Comparison of ENCODE assay signal across 8 cellular contexts in genomic region chr22:49992921-49993648, GRCh38. TPM values are rescaled to one million over a fixed set of nuclear protein-coding genes. Genes with fewer than 3 reads are reported as not detected.
DNase-seq lines count a peak whose midpoint lies in the region; ATAC-seq and TF ChIP-seq lines count a peak whose summit lies in the region.

No MANE protein-coding gene starts in this region.

- H3K4me3 Mint-ChIP-seq in activated naive CD8-positive, alpha-beta T cell treated with anti-CD3 and anti-CD28 coated beads, Interleukin-2, amount 10 ng/mL, durations not matched to agents 7 days and 5 days = no peak overlapping the region

- intact Hi-C loops in heart right ventricle (cut with DNase I) = loop anchor here in 9 of 10 donors (1.0 to 10.0 kb wide), 5 partner anchors 39 to 68 kb away; no protein-coding TSS in a partner anchor

- peaks cover 1% of the 10 kb centered on the region for H3K36me3 Mint-ChIP-seq in activated naive CD8-positive, alpha-beta T cell treated with anti-CD3 and anti-CD28 coated beads, Interleukin-2, amount 10 ng/mL, durations not matched to agents 7 days and 5 days

- H3K9me3 Mint-ChIP-seq in activated naive CD8-positive, alpha-beta T cell treated with anti-CD3 and anti-CD28 coated beads, Interleukin-2, amount 10 ng/mL, durations not matched to agents 7 days and 5 days = peaks cover 8% of the 10 kb centered on the region

- H3K4me1 ChIP-seq in heart right ventricle = peaks cover 0 to 9% (median 2%) of the 10 kb centered on the region in 9 donors

- H3K27ac Mint-ChIP-seq in activated naive CD8-positive, alpha-beta T cell treated with anti-CD3 and anti-CD28 coated beads, Interleukin-2, amount 10 ng/mL, durations not matched to agents 7 days and 5 days = peak overlapping the region; percentile 61

- H3K9me3 ChIP-seq in heart right ventricle = peaks cover 0 to 27% (median 11%) of the 10 kb centered on the region in 11 donors

- TF ChIP-seq CTCF in heart right ventricle (IDR thresholded peaks at IDR 0.05) = peak; percentile 61 to 84 (median 72)

- H3K4me1 Mint-ChIP-seq in activated naive CD8-positive, alpha-beta T cell treated with anti-CD3 and anti-CD28 coated beads, Interleukin-2, amount 10 ng/mL, durations not matched to agents 7 days and 5 days = peaks cover 3% of the 10 kb centered on the region

- H3K27ac ChIP-seq in heart right ventricle = no peak overlapping the region

- peaks cover 5% of the 10 kb centered on the region for H3K27me3 Mint-ChIP-seq in activated naive CD8-positive, alpha-beta T cell treated with anti-CD3 and anti-CD28 coated beads, Interleukin-2, amount 10 ng/mL, durations not matched to agents 7 days and 5 days

- POLR2A ChIA-PET in activated naive CD8-positive, alpha-beta T cell treated with anti-CD3 and anti-CD28 coated beads, Interleukin-2, amount 10 ng/mL, durations not matched to agents 7 days and 5 days (lab: Charles Lee) = interaction anchor here (1.1 kb wide), 1 partner anchor 62 kb away, joined by 4 read pairs; no protein-coding TSS in a partner anchor

- H3K27me3 ChIP-seq in heart right ventricle = no peaks in the 10 kb centered on the region

- WGBS in heart right ventricle, 2 donors = 31 to 33% methylated on average over 23 of the region's 23 CpGs

- H3K36me3 ChIP-seq in heart right ventricle = no peaks in the 10 kb centered on the region

- H3K4me3 ChIP-seq in heart right ventricle = no peak overlapping the region

- peak; percentile 87 for ATAC-seq in activated naive CD8-positive, alpha-beta T cell treated with anti-CD3 and anti-CD28 coated beads, Interleukin-2, amount 10 ng/mL, durations not matched to agents 7 days and 5 days (ENCODE audit: low read depth)
- ATAC-seq in heart right ventricle (peak; percentile 73 to 90 (median 85)), HG02885 (IDR thresholded peaks at IDR 0.05; ENCODE audit: poor library complexity, unreplicated experiment) (no peak)

- DNase-seq in activated gamma-delta T cell treated with Interleukin-2 at 50 U/mL for 16 hours (peak; percentile 67), activated gamma-delta T cell (lab: John Stamatoyannopoulos, UW) (no peak), SHP77 treated with DMSO at 0.1 percent for 48 hours (lab: John Stamatoyannopoulos, UW) (peak; percentile 33), heart right ventricle (peak; percentile 54 to 73), renal cortical epithelial cell (ENCODE audit: low read depth) (peak; percentile 15), cerebellar nuclear complex (lab: John Stamatoyannopoulos, UW) (no peak)
- peak; percentile 75 for DNase-seq in activated naive CD8-positive, alpha-beta T cell treated with anti-CD3 and anti-CD28 coated beads, Interleukin-2, amount 10 ng/mL, durations not matched to agents 7 days and 5 days

RNA-seq across cellular contexts. Expression of gene IL17REL, which starts 19.5 kb away (rescaled TPM):
- total RNA-seq in activated naive CD8-positive, alpha-beta T cell treated with anti-CD3 and anti-CD28 coated beads, Interleukin-2, amount 10 ng/mL, durations not matched to agents 7 days and 5 days = not detected
- total RNA-seq in heart right ventricle (under 1 TPM in 1 of 10 donors, not detected in 9; 0.11 TPM), renal cortical epithelial cell (not detected in 2 replicates)
- polyA plus RNA-seq in heart right ventricle = not detected

RNA-seq across cellular contexts. Expression of gene PIM3, which starts 32.5 kb away (rescaled TPM):
- 10 to 100 TPM; 44.3 to 48.5 TPM for total RNA-seq in activated naive CD8-positive, alpha-beta T cell treated with anti-CD3 and anti-CD28 coated beads, Interleukin-2, amount 10 ng/mL, durations not matched to agents 7 days and 5 days
- total RNA-seq in heart right ventricle (10 to 100 TPM; 27.4 to 81.6 (median 41.6) TPM), renal cortical epithelial cell (26.3 and 40.3 TPM in 2 replicates)
- 10 to 100 TPM; 43.9 to 62.0 TPM for polyA plus RNA-seq in heart right ventricle

Comparison
In these comparisons a context has a peak if more than half of its experiments do, and no peak if none do; other contexts are left out.
1. DNase-seq: peak in activated gamma-delta T cell treated with Interleukin-2 at 50 U/mL for 16 hours (single experiment), SHP77 treated with DMSO at 0.1 percent for 48 hours (single experiment), activated naive CD8-positive, alpha-beta T cell treated with anti-CD3 and anti-CD28 coated beads, Interleukin-2, amount 10 ng/mL, durations not matched to agents 7 days and 5 days (single experiment), heart right ventricle (2 of 2) and renal cortical epithelial cell (single experiment); none in activated gamma-delta T cell (single experiment) and cerebellar nuclear complex (0 of 2).